1 cellular context compared by ENCODE assay signal in genomic region chr1:213984387-213985180, GRCh38.
TF ChIP-seq lines count a peak whose summit lies in the region.

No MANE protein-coding gene starts in this region.

TF ChIP-seq in GM23338, 12 proteins besides CTCF, POLR2A, EP300 and RAD21 (continued from another document):
- TF ChIP-seq ZNF462 (CRISPR knock-in tag; IDR thresholded peaks at IDR 0.05) (no peak), ZNF114 (CRISPR knock-in tag; IDR thresholded peaks at IDR 0.05) (no peak), NANOG (IDR thresholded peaks at IDR 0.05; ENCODE audit: borderline replicate concordance) (peak; percentile 53)
